In the genomic region with DNA sequence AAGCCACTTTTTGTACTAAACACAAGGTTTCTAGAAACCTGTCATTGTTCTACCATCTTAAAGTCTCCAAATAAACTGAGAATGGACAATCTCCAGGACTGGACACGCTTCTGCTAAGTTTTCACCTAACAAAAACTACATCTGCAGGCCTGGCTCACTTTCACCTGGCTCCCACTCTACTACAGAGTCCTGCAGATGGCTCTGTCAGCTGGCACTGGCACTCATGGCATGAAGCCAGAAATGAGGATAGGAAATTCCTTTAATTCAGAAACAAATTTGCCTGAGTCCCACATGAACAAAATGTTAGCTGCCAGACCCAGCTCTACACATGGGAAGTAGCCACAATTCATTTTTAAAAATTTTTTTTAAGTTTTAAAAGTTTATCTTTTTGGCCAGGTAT, we compare ENCODE assay signal across 16 cellular contexts. TPM values are rescaled to one million over a fixed set of nuclear protein-coding genes. Genes with fewer than 3 reads are reported as not detected.
DNase-seq lines count a peak whose midpoint lies in the region.
"Had no signal": no experiment of that assay in that cellular context is flagged by ENCODE, and none has a peak within 500 bp of the region (broad histone marks: within the 10 kb centered on the region; RNA-seq: fewer than 3 reads in every experiment).

No MANE protein-coding gene starts in this region.

- no peak overlapping the region for H3K27ac Mint-ChIP-seq in activated CD4-positive, alpha-beta T cell treated with anti-CD3 and anti-CD28 coated beads, Interleukin-2, amount 10 ng/mL, durations not matched to agents 7 days and 5 days
- H3K27ac Mint-ChIP-seq: activated CD8-positive, alpha-beta T cell treated with anti-CD3 and anti-CD28 coated beads, Interleukin-2, amount 10 ng/mL, durations not matched to agents 7 days and 5 days; CD14-positive monocyte; effector memory CD8-positive, alpha-beta T cell; stimulated activated naive B cell treated with anti-CD40 and anti-IgM and Interleukin-4, amounts not matched to agents 10 μg/mL and 1 μg/mL and 100 μg/mL, for 72 hours had no signal

- H3K27me3 Mint-ChIP-seq in activated CD4-positive, alpha-beta T cell treated with anti-CD3 and anti-CD28 coated beads, Interleukin-2, amount 10 ng/mL, durations not matched to agents 7 days and 5 days, result peaks cover 8% of the 10 kb centered on the region
- H3K27me3 Mint-ChIP-seq: brain had no signal

- no peaks in the 10 kb centered on the region for H3K4me1 Mint-ChIP-seq in activated CD4-positive, alpha-beta T cell treated with anti-CD3 and anti-CD28 coated beads, Interleukin-2, amount 10 ng/mL, durations not matched to agents 7 days and 5 days
- H3K4me1 Mint-ChIP-seq: CD14-positive monocyte; stimulated activated naive B cell treated with anti-CD40 and anti-IgM and Interleukin-4, amounts not matched to agents 10 μg/mL and 1 μg/mL and 100 μg/mL, for 72 hours had no signal

- CTCF ChIA-PET in activated CD4-positive, alpha-beta T cell treated with anti-CD3 and anti-CD28 coated beads, Interleukin-2, amount 10 ng/mL, durations not matched to agents 7 days and 5 days (lab: Charles Lee), result interaction anchor here (0.6 to 1.7 kb wide), 3 partner anchors 8 to 93 kb away, joined by 3 to 5 read pairs (median 3); no protein-coding TSS in a partner anchor

- H3K9me3 Mint-ChIP-seq in activated CD4-positive, alpha-beta T cell treated with anti-CD3 and anti-CD28 coated beads, Interleukin-2, amount 10 ng/mL, durations not matched to agents 7 days and 5 days, result no peaks in the 10 kb centered on the region
- H3K9me3 Mint-ChIP-seq: effector memory CD8-positive, alpha-beta T cell; stimulated activated naive B cell treated with anti-CD40 and anti-IgM and Interleukin-4, amounts not matched to agents 10 μg/mL and 1 μg/mL and 100 μg/mL, for 72 hours had no signal

- no peaks in the 10 kb centered on the region for H3K36me3 Mint-ChIP-seq in activated CD4-positive, alpha-beta T cell treated with anti-CD3 and anti-CD28 coated beads, Interleukin-2, amount 10 ng/mL, durations not matched to agents 7 days and 5 days (ENCODE audit: low read depth)
- H3K36me3 Mint-ChIP-seq: brain; CD14-positive monocyte; stimulated activated naive B cell treated with anti-CD40 and anti-IgM and Interleukin-4, amounts not matched to agents 10 μg/mL and 1 μg/mL and 100 μg/mL, for 72 hours had no signal

- H3K4me3 Mint-ChIP-seq in activated CD4-positive, alpha-beta T cell treated with anti-CD3 and anti-CD28 coated beads, Interleukin-2, amount 10 ng/mL, durations not matched to agents 7 days and 5 days, result no peak overlapping the region
- H3K4me3 Mint-ChIP-seq: activated CD8-positive, alpha-beta T cell treated with anti-CD3 and anti-CD28 coated beads, Interleukin-2, amount 10 ng/mL, durations not matched to agents 7 days and 5 days; CD14-positive monocyte; effector memory CD8-positive, alpha-beta T cell; stimulated activated naive B cell treated with anti-CD40 and anti-IgM and Interleukin-4, amounts not matched to agents 10 μg/mL and 1 μg/mL and 100 μg/mL, for 72 hours had no signal

- POLR2A ChIA-PET in activated CD4-positive, alpha-beta T cell treated with anti-CD3 and anti-CD28 coated beads, Interleukin-2, amount 10 ng/mL, durations not matched to agents 7 days and 5 days (lab: Charles Lee), result no interaction called here

- DNase-seq in DMS 273 (lab: John Stamatoyannopoulos, UW; ENCODE audit: unreplicated experiment) (peak; percentile 90), LHCN-M2 (ENCODE audit: low read depth) (peak; percentile 55), cerebellar cortex (ENCODE audit: low spot score) (peak; percentile 8), pons (ENCODE audit: low spot score) (peak; percentile 37), LoVo (ENCODE audit: low spot score) (no peak), NCI-H187 (lab: John Stamatoyannopoulos, UW) (no peak), NCI-H526 (lab: John Stamatoyannopoulos, UW) (no peak)
- no peak for DNase-seq in activated CD4-positive, alpha-beta T cell treated with anti-CD3 and anti-CD28 coated beads, Interleukin-2, amount 10 ng/mL, durations not matched to agents 7 days and 5 days
- DNase-seq: activated CD8-positive, alpha-beta T cell treated with anti-CD3 and anti-CD28 coated beads, Interleukin-2, amount 10 ng/mL, durations not matched to agents 7 days and 5 days; activated effector memory CD4-positive, alpha-beta T cell treated with anti-CD3 and anti-CD28 coated beads, Interleukin-2, amount 50 U/mL, for 16 hours; effector memory CD8-positive, alpha-beta T cell; SIG-M5; stimulated activated CD4-positive, alpha-beta T cell treated with anti-CD3 and anti-CD28 coated beads, Interleukin-4, amount 100 ng/mL, for 24 hours; stimulated activated naive B cell treated with anti-CD40 and anti-IgM and Interleukin-4, amounts not matched to agents 10 μg/mL and 1 μg/mL and 100 μg/mL, for 72 hours had no signal

RNA-seq across cellular contexts. Expression of a gene that starts 42.1 kb away (rescaled TPM):
- total RNA-seq in LHCN-M2 (2014; rRNA removed), result 36.0 and 40.2 TPM in 2 replicates
- 20.0 TPM for polyA plus RNA-seq in LHCN-M2 (2012)
- not detected for total RNA-seq in activated CD4-positive, alpha-beta T cell treated with anti-CD3 and anti-CD28 coated beads, Interleukin-2, amount 10 ng/mL, durations not matched to agents 7 days and 5 days
- total RNA-seq: activated CD8-positive, alpha-beta T cell treated with anti-CD3 and anti-CD28 coated beads, Interleukin-2, amount 10 ng/mL, durations not matched to agents 7 days and 5 days had no signal

Comparison
In these comparisons a context has a peak if more than half of its experiments do, and no peak if none do; other contexts are left out.
1. DNase-seq: peak in DMS 273 (single experiment), LHCN-M2 (single experiment), cerebellar cortex (single experiment) and pons (single experiment); none in LoVo (single experiment), activated CD4-positive, alpha-beta T cell treated with anti-CD3 and anti-CD28 coated beads, Interleukin-2, amount 10 ng/mL, durations not matched to agents 7 days and 5 days (single experiment), NCI-H187 (0 of 2) and NCI-H526 (0 of 2).
2. RNA of a gene that starts 42.1 kb away (total RNA-seq): 36.0 to 40.2 TPM in LHCN-M2; not detected in activated CD4-positive, alpha-beta T cell treated with anti-CD3 and anti-CD28 coated beads, Interleukin-2, amount 10 ng/mL, durations not matched to agents 7 days and 5 days; every median in the first group is over 10 times any median in the second.